11 cellular contexts compared by ENCODE assay signal in genomic region chr3:151460240-151460639, GRCh38. TPM values are rescaled to one million over a fixed set of nuclear protein-coding genes. Genes with fewer than 3 reads are reported as not detected.
A peak's percentile ranks its signal among the peaks of the same experiment; 100 is the strongest.
DNase-seq lines count a peak whose midpoint lies in the region; ATAC-seq and TF ChIP-seq lines count a peak whose summit lies in the region.
"Had no signal": no experiment of that assay in that cellular context is flagged by ENCODE, and none has a peak within 500 bp of the region (broad histone marks: within the 10 kb centered on the region; RNA-seq: fewer than 3 reads in every experiment).

No MANE protein-coding gene starts in this region.

- H3K4me1 ChIP-seq in duodenal mucosa (ENCODE audit: control insufficient read depth in 1 of 2, insufficient read depth in 2 of 2, low read length in 2 of 2) (peaks cover 0 to 4% of the 10 kb centered on the region in 2 donors), mucosa of stomach (ENCODE audit: control insufficient read depth, insufficient read depth, low read length) (no peaks in the 10 kb centered on the region)

- no peaks in the 10 kb centered on the region for H3K36me3 ChIP-seq in duodenal mucosa (ENCODE audit: control insufficient read depth in 1 of 2, insufficient read depth in 2 of 2, low read length in 2 of 2)
- no peaks in the 10 kb centered on the region for H3K36me3 ChIP-seq in mucosa of stomach (ENCODE audit: control insufficient read depth, insufficient read depth, low read length)
- H3K36me3 ChIP-seq: tibial artery had no signal

- H3K27me3 Mint-ChIP-seq in natural killer cell (ENCODE audit: low read depth in 2 of 2), result peaks cover 18 to 20% of the 10 kb centered on the region in 2 donors
- peaks cover 28 to 36% of the 10 kb centered on the region in 2 donors for H3K27me3 Mint-ChIP-seq in natural killer cell treated with Interleukin-12 subunit alpha and Interleukin-12 subunit beta and Interleukin-15 and Interleukin-18, amount 100 ng/mL, for 72 hours

- no peak overlapping the region for H3K27ac Mint-ChIP-seq in natural killer cell
- H3K27ac Mint-ChIP-seq in natural killer cell treated with Interleukin-12 subunit alpha and Interleukin-12 subunit beta and Interleukin-15 and Interleukin-18, amount 100 ng/mL, for 72 hours, result no peak overlapping the region
- H3K27ac Mint-ChIP-seq: activated CD8-positive, alpha-beta memory T cell treated with anti-CD3 and anti-CD28 coated beads, Interleukin-2, amount 10 ng/mL, durations not matched to agents 7 days and 5 days had no signal

- H3K9me3 ChIP-seq in duodenal mucosa (ENCODE audit: control insufficient read depth in 1 of 2, low read length in 2 of 2), result no peaks in the 10 kb centered on the region
- H3K9me3 ChIP-seq in mucosa of stomach (ENCODE audit: control insufficient read depth, low read length), result no peaks in the 10 kb centered on the region
- H3K9me3 ChIP-seq: tibial artery had no signal

- H3K27me3 ChIP-seq in duodenal mucosa (ENCODE audit: control insufficient read depth in 1 of 2, insufficient read depth in 2 of 2, low read length in 2 of 2), result peaks cover 0 to 6% of the 10 kb centered on the region in 2 donors
- H3K27me3 ChIP-seq in mucosa of stomach (ENCODE audit: control insufficient read depth, insufficient read depth, low read length), result peaks cover 11% of the 10 kb centered on the region

- H3K27ac ChIP-seq in duodenal mucosa (ENCODE audit: low read depth, low read length), result no peak overlapping the region

- no peaks in the 10 kb centered on the region for H3K4me1 Mint-ChIP-seq in natural killer cell
- peaks cover 0 to 2% of the 10 kb centered on the region in 2 donors for H3K4me1 Mint-ChIP-seq in natural killer cell treated with Interleukin-12 subunit alpha and Interleukin-12 subunit beta and Interleukin-15 and Interleukin-18, amount 100 ng/mL, for 72 hours (ENCODE audit: low read depth in 2 of 2)

- intact Hi-C loops in natural killer cell (cut with micrococcal nuclease), result no loop called here

- no peaks in the 10 kb centered on the region for H3K9me3 Mint-ChIP-seq in natural killer cell
- H3K9me3 Mint-ChIP-seq in natural killer cell treated with Interleukin-12 subunit alpha and Interleukin-12 subunit beta and Interleukin-15 and Interleukin-18, amount 100 ng/mL, for 72 hours, result no peaks in the 10 kb centered on the region

- peak overlapping the region; percentile 10 for H3K4me3 Mint-ChIP-seq in natural killer cell
- no peak overlapping the region for H3K4me3 Mint-ChIP-seq in natural killer cell treated with Interleukin-12 subunit alpha and Interleukin-12 subunit beta and Interleukin-15 and Interleukin-18, amount 100 ng/mL, for 72 hours
- H3K4me3 Mint-ChIP-seq: activated CD8-positive, alpha-beta memory T cell treated with anti-CD3 and anti-CD28 coated beads, Interleukin-2, amount 10 ng/mL, durations not matched to agents 7 days and 5 days had no signal

- TF ChIP-seq CTCF in natural killer cell (IDR thresholded peaks at IDR 0.05), result no peak

- H3K9ac ChIP-seq in duodenal mucosa (ENCODE audit: low read depth in 1 of 2, low read length in 2 of 2) (no peak overlapping the region), mucosa of stomach (ENCODE audit: low read length) (peak overlapping the region; percentile 68)

- ATAC-seq in natural killer cell (no peak), HG03432 (IDR thresholded peaks at IDR 0.05; ENCODE audit: unreplicated experiment) (no peak), GM21528 (IDR thresholded peaks at IDR 0.05; ENCODE audit: low FRiP score, unreplicated experiment) (no peak)
- no peak for ATAC-seq in natural killer cell treated with Interleukin-12 subunit alpha and Interleukin-12 subunit beta and Interleukin-15 and Interleukin-18, amount 100 ng/mL, for 72 hours
- ATAC-seq: activated CD8-positive, alpha-beta memory T cell treated with anti-CD3 and anti-CD28 coated beads, Interleukin-2, amount 10 ng/mL, durations not matched to agents 7 days and 5 days had no signal

- H3K4me3 ChIP-seq in duodenal mucosa (ENCODE audit: low read depth in 1 of 2, low read length in 2 of 2) (peak overlapping the region; percentile 59 to 68), mucosa of stomach (ENCODE audit: low read length) (no peak overlapping the region)

- DNase-seq in natural killer cell, result no peak
- DNase-seq in natural killer cell treated with Interleukin-12 subunit alpha and Interleukin-12 subunit beta and Interleukin-15 and Interleukin-18, amount 100 ng/mL, for 72 hours (ENCODE audit: low spot score), result no peak
- DNase-seq in EL, result no peak
- DNase-seq in epidermal melanocyte (ENCODE audit: insufficient read length, low spot score), result no peak
- DNase-seq: activated CD8-positive, alpha-beta memory T cell treated with anti-CD3 and anti-CD28 coated beads, Interleukin-2, amount 10 ng/mL, durations not matched to agents 7 days and 5 days; COR-L47 had no signal

- H3K36me3 Mint-ChIP-seq in natural killer cell, result no peaks in the 10 kb centered on the region
- H3K36me3 Mint-ChIP-seq in natural killer cell treated with Interleukin-12 subunit alpha and Interleukin-12 subunit beta and Interleukin-15 and Interleukin-18, amount 100 ng/mL, for 72 hours, result no peaks in the 10 kb centered on the region
- H3K36me3 Mint-ChIP-seq: activated CD8-positive, alpha-beta memory T cell treated with anti-CD3 and anti-CD28 coated beads, Interleukin-2, amount 10 ng/mL, durations not matched to agents 7 days and 5 days had no signal

RNA-seq across cellular contexts. Expression of gene IGSF10, which starts 0.6 kb away (rescaled TPM):
- under 1 TPM in 1 of 3 donors, not detected in 2; 0.02 TPM for total RNA-seq in natural killer cell
- total RNA-seq in natural killer cell treated with Interleukin-12 subunit alpha and Interleukin-12 subunit beta and Interleukin-15 and Interleukin-18, amount 100 ng/mL, for 72 hours, result not detected
- total RNA-seq: activated CD8-positive, alpha-beta memory T cell treated with anti-CD3 and anti-CD28 coated beads, Interleukin-2, amount 10 ng/mL, durations not matched to agents 7 days and 5 days had no signal
